ENCODE assay signal across 1 cellular context in genomic region chr19:1274852-1275259, GRCh38.
TF ChIP-seq lines count a peak whose summit lies in the region.

No MANE protein-coding gene starts in this region.

TF ChIP-seq in HepG2, 621 proteins besides CTCF, POLR2A, EP300 and RAD21 (continued from another document and continues in another):
- TF ChIP-seq ZBTB33 (CRISPR knock-in tag; IDR thresholded peaks at IDR 0.05) (peak; percentile 84), FOXC1 (CRISPR knock-in tag; IDR thresholded peaks at IDR 0.05; ENCODE audit: borderline replicate concordance) (no peak), NCOA5 (CRISPR knock-in tag; IDR thresholded peaks at IDR 0.05) (no peak), ZSCAN25 (CRISPR knock-in tag; IDR thresholded peaks at IDR 0.05) (no peak), SALL1 (CRISPR knock-in tag; IDR thresholded peaks at IDR 0.05) (no peak; the same call in 1 of the 2 replicates), MIER2 (CRISPR knock-in tag; IDR thresholded peaks at IDR 0.05) (no peak), MTA1 (CRISPR knock-in tag; IDR thresholded peaks at IDR 0.05; ENCODE audit: borderline replicate concordance) (no peak), DNMT1 (CRISPR knock-in tag; IDR thresholded peaks at IDR 0.05) (0 out of 2 replicates have a peak, but pooled peaks have one; percentile 23), FIP1L1 (IDR thresholded peaks at IDR 0.05; ENCODE audit: borderline replicate concordance, insufficient read depth, low read depth, low read length) (no peak), ZNF281 (CRISPR knock-in tag; IDR thresholded peaks at IDR 0.05; ENCODE audit: borderline replicate concordance) (no peak), ZFAT (CRISPR knock-in tag; conservative IDR thresholded peaks at IDR 0.05) (no peak), GTF2F1 (IDR thresholded peaks at IDR 0.05; ENCODE audit: low read length) (no peak), ZNF780A (CRISPR knock-in tag; IDR thresholded peaks at IDR 0.05) (no peak), ZSCAN31 (CRISPR knock-in tag; IDR thresholded peaks at IDR 0.05; ENCODE audit: low read depth) (no peak), GMEB1 (CRISPR knock-in tag; IDR thresholded peaks at IDR 0.05; ENCODE audit: borderline replicate concordance) (no peak), TIGD3 (CRISPR knock-in tag; IDR thresholded peaks at IDR 0.05; ENCODE audit: borderline replicate concordance) (no peak), ZNF552 (CRISPR knock-in tag; IDR thresholded peaks at IDR 0.05; ENCODE audit: borderline replicate concordance) (0 out of 2 replicates have a peak, but pooled peaks have one; percentile 34), TEAD2 (CRISPR knock-in tag; IDR thresholded peaks at IDR 0.05) (no peak), ETV5 (CRISPR knock-in tag; IDR thresholded peaks at IDR 0.05; ENCODE audit: borderline replicate concordance) (no peak), NRL (CRISPR knock-in tag; IDR thresholded peaks at IDR 0.05; ENCODE audit: borderline replicate concordance) (no peak; the same call in 1 of the 2 replicates), ZNF251 (CRISPR knock-in tag; IDR thresholded peaks at IDR 0.05) (no peak), ZFX (CRISPR knock-in tag; IDR thresholded peaks at IDR 0.05; ENCODE audit: low read depth) (no peak), ZFP82 (CRISPR knock-in tag; IDR thresholded peaks at IDR 0.05; ENCODE audit: borderline replicate concordance) (no peak), DBP (CRISPR knock-in tag; IDR thresholded peaks at IDR 0.05; ENCODE audit: not compliant biosample characterization) (no peak), ZFP90 (CRISPR knock-in tag; IDR thresholded peaks at IDR 0.05; ENCODE audit: borderline replicate concordance) (no peak), CREBL2 (CRISPR knock-in tag; IDR thresholded peaks at IDR 0.05; ENCODE audit: borderline replicate concordance) (no peak), POLR2AphosphoS5 (IDR thresholded peaks at IDR 0.05; ENCODE audit: low read depth, low read length) (no peak), PCBP1 (IDR thresholded peaks at IDR 0.05; ENCODE audit: borderline replicate concordance, low read depth, low read length) (0 out of 2 replicates have a peak, but pooled peaks have one; percentile 44), TARDBP (CRISPR knock-in tag; IDR thresholded peaks at IDR 0.05) (no peak), ZNF549 (CRISPR knock-in tag; IDR thresholded peaks at IDR 0.05) (no peak), YY1 (IDR thresholded peaks at IDR 0.05; ENCODE audit: insufficient read depth, insufficient replicate concordance, low read depth, low read length) (no peak), HNRNPLL (IDR thresholded peaks at IDR 0.05; ENCODE audit: low read depth, low read length, poor library complexity, severe bottlenecking) (no peak), EEA1 (CRISPR knock-in tag; IDR thresholded peaks at IDR 0.05; ENCODE audit: borderline replicate concordance) (no peak), ZNF136 (CRISPR knock-in tag; IDR thresholded peaks at IDR 0.05; ENCODE audit: low read depth) (no peak), NR2F2 (IDR thresholded peaks at IDR 0.05; ENCODE audit: borderline replicate concordance, low read depth) (peak; percentile 42; the same call in 1 of the 2 replicates), SRSF1 (optimal IDR thresholded peaks at IDR 0.05; ENCODE audit: low read depth, low read length) (peak; percentile 31), BATF2 (CRISPR knock-in tag; IDR thresholded peaks at IDR 0.05) (no peak), ZNF850 (CRISPR knock-in tag; conservative IDR thresholded peaks at IDR 0.05) (no peak), ZBTB46 (CRISPR knock-in tag; IDR thresholded peaks at IDR 0.05; ENCODE audit: borderline replicate concordance) (no peak), ZNF7 (CRISPR knock-in tag; IDR thresholded peaks at IDR 0.05) (no peak), ZNF33A (CRISPR knock-in tag; IDR thresholded peaks at IDR 0.05; ENCODE audit: borderline replicate concordance) (no peak), CENPBD1 (CRISPR knock-in tag; IDR thresholded peaks at IDR 0.05; ENCODE audit: borderline replicate concordance, low read depth) (no peak), KDM1A (CRISPR knock-in tag; IDR thresholded peaks at IDR 0.05) (no peak), ZSCAN29 (CRISPR knock-in tag; conservative IDR thresholded peaks at IDR 0.05) (no peak), DMTF1 (CRISPR knock-in tag; IDR thresholded peaks at IDR 0.05) (no peak), BRD4 (CRISPR knock-in tag; IDR thresholded peaks at IDR 0.05) (no peak), IKZF1 (IDR thresholded peaks at IDR 0.05) (no peak), DPF2 (CRISPR knock-in tag; IDR thresholded peaks at IDR 0.05; ENCODE audit: borderline replicate concordance, low read depth) (no peak), DR1 (CRISPR knock-in tag; IDR thresholded peaks at IDR 0.05) (peak; percentile 6; the same call in 1 of the 2 replicates), ATF2 (CRISPR knock-in tag; IDR thresholded peaks at IDR 0.05) (0 out of 2 replicates have a peak, but pooled peaks have one; percentile 4), ZNF639 (CRISPR knock-in tag; conservative IDR thresholded peaks at IDR 0.05) (no peak), ZNF563 (CRISPR knock-in tag; IDR thresholded peaks at IDR 0.05) (no peak)
